ENCODE assay signal across 2 cellular contexts in the genomic region with DNA sequence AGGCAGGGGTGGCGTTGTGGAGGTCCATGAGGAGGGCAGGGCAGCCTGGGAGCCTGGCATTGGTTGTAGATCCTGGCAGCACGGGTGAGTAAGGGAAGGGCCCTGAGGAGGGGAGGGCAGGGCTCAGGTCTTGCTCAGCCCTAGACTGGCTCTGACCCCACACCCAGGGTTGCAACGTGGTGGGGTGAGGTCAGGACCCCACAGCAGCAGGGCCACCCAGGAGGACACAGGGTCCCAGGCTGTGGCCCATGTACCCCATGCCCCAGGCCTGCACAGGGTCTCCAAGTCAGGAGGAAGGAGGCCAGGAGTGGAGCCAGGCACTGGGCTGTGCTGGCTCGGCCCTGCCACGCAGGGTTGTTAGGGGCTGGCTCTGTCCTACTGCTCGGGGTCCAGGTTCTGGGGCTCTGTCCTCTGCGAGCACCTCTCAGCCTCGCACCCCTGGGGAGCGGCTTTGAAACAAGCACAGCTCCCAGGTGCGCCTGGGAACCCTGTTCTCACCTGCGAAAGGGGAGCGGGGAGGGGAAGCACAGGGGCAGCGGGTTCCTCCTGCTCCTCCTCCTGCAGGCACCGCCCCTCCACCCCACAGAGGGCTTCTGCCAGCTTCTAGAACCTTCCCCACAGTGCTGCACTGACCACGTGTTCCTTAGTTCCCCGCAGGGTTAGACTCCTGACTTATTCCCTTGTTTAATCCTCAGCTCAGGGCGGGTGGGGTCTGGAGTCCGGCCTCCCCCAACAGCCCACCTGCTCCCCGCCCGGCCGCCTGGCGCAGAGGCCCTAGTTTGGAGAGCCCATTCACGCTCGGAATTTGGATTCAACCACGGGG.
TF ChIP-seq lines count a peak whose summit lies in the region.

No MANE protein-coding gene starts in this region.

TF ChIP-seq in GM23338, 12 proteins besides CTCF, POLR2A, EP300 and RAD21 (continues in another document):
- TF ChIP-seq, protein P1, sequence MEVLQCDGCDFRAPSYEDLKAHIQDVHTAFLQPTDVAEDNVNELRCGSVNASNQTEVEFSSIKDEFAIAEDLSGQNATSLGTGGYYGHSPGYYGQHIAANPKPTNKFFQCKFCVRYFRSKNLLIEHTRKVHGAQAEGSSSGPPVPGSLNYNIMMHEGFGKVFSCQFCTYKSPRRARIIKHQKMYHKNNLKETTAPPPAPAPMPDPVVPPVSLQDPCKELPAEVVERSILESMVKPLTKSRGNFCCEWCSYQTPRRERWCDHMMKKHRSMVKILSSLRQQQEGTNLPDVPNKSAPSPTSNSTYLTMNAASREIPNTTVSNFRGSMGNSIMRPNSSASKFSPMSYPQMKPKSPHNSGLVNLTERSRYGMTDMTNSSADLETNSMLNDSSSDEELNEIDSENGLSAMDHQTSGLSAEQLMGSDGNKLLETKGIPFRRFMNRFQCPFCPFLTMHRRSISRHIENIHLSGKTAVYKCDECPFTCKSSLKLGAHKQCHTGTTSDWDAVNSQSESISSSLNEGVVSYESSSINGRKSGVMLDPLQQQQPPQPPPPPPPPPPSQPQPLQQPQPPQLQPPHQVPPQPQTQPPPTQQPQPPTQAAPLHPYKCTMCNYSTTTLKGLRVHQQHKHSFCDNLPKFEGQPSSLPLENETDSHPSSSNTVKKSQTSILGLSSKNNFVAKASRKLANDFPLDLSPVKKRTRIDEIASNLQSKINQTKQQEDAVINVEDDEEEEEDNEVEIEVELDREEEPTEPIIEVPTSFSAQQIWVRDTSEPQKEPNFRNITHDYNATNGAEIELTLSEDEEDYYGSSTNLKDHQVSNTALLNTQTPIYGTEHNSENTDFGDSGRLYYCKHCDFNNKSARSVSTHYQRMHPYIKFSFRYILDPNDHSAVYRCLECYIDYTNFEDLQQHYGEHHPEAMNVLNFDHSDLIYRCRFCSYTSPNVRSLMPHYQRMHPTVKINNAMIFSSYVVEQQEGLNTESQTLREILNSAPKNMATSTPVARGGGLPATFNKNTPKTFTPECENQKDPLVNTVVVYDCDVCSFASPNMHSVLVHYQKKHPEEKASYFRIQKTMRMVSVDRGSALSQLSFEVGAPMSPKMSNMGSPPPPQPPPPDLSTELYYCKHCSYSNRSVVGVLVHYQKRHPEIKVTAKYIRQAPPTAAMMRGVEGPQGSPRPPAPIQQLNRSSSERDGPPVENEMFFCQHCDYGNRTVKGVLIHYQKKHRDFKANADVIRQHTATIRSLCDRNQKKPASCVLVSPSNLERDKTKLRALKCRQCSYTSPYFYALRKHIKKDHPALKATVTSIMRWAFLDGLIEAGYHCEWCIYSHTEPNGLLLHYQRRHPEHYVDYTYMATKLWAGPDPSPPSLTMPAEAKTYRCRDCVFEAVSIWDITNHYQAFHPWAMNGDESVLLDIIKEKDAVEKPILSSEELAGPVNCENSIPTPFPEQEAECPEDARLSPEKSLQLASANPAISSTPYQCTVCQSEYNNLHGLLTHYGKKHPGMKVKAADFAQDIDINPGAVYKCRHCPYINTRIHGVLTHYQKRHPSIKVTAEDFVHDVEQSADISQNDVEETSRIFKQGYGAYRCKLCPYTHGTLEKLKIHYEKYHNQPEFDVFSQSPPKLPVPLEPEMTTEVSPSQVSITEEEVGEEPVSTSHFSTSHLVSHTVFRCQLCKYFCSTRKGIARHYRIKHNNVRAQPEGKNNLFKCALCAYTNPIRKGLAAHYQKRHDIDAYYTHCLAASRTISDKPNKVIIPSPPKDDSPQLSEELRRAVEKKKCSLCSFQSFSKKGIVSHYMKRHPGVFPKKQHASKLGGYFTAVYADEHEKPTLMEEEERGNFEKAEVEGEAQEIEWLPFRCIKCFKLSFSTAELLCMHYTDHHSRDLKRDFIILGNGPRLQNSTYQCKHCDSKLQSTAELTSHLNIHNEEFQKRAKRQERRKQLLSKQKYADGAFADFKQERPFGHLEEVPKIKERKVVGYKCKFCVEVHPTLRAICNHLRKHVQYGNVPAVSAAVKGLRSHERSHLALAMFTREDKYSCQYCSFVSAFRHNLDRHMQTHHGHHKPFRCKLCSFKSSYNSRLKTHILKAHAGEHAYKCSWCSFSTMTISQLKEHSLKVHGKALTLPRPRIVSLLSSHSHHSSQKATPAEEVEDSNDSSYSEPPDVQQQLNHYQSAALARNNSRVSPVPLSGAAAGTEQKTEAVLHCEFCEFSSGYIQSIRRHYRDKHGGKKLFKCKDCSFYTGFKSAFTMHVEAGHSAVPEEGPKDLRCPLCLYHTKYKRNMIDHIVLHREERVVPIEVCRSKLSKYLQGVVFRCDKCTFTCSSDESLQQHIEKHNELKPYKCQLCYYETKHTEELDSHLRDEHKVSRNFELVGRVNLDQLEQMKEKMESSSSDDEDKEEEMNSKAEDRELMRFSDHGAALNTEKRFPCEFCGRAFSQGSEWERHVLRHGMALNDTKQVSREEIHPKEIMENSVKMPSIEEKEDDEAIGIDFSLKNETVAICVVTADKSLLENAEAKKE (CRISPR knock-in tag; IDR thresholded peaks at IDR 0.05) = no peak
- TF ChIP-seq EZH2 (IDR thresholded peaks at IDR 0.05; ENCODE audit: low read depth, unreplicated experiment) (no peak), STAT1 (IDR thresholded peaks at IDR 0.05; ENCODE audit: unreplicated experiment) (no peak), CREB1 (CRISPR knock-in tag; IDR thresholded peaks at IDR 0.05; ENCODE audit: low read depth) (no peak), ZNF331 (CRISPR knock-in tag; IDR thresholded peaks at IDR 0.05; ENCODE audit: low read depth) (no peak), JUNB (IDR thresholded peaks at IDR 0.05; ENCODE audit: unreplicated experiment) (no peak), ZNF114 (CRISPR knock-in tag; IDR thresholded peaks at IDR 0.05) (no peak), EZH2phosphoT487 (IDR thresholded peaks at IDR 0.05; ENCODE audit: unreplicated experiment) (no peak), POLR2AphosphoS5 (IDR thresholded peaks at IDR 0.05; ENCODE audit: low read depth) (no peak), NANOG (IDR thresholded peaks at IDR 0.05; ENCODE audit: borderline replicate concordance) (no peak)
- TF ChIP-seq, protein P2, sequence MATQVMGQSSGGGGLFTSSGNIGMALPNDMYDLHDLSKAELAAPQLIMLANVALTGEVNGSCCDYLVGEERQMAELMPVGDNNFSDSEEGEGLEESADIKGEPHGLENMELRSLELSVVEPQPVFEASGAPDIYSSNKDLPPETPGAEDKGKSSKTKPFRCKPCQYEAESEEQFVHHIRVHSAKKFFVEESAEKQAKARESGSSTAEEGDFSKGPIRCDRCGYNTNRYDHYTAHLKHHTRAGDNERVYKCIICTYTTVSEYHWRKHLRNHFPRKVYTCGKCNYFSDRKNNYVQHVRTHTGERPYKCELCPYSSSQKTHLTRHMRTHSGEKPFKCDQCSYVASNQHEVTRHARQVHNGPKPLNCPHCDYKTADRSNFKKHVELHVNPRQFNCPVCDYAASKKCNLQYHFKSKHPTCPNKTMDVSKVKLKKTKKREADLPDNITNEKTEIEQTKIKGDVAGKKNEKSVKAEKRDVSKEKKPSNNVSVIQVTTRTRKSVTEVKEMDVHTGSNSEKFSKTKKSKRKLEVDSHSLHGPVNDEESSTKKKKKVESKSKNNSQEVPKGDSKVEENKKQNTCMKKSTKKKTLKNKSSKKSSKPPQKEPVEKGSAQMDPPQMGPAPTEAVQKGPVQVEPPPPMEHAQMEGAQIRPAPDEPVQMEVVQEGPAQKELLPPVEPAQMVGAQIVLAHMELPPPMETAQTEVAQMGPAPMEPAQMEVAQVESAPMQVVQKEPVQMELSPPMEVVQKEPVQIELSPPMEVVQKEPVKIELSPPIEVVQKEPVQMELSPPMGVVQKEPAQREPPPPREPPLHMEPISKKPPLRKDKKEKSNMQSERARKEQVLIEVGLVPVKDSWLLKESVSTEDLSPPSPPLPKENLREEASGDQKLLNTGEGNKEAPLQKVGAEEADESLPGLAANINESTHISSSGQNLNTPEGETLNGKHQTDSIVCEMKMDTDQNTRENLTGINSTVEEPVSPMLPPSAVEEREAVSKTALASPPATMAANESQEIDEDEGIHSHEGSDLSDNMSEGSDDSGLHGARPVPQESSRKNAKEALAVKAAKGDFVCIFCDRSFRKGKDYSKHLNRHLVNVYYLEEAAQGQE (IDR thresholded peaks at IDR 0.05; ENCODE audit: unreplicated experiment) = no peak

TF ChIP-seq in K562, 482 proteins besides CTCF, POLR2A, EP300 and RAD21 (continues in another document):
- TF ChIP-seq, protein P3, sequence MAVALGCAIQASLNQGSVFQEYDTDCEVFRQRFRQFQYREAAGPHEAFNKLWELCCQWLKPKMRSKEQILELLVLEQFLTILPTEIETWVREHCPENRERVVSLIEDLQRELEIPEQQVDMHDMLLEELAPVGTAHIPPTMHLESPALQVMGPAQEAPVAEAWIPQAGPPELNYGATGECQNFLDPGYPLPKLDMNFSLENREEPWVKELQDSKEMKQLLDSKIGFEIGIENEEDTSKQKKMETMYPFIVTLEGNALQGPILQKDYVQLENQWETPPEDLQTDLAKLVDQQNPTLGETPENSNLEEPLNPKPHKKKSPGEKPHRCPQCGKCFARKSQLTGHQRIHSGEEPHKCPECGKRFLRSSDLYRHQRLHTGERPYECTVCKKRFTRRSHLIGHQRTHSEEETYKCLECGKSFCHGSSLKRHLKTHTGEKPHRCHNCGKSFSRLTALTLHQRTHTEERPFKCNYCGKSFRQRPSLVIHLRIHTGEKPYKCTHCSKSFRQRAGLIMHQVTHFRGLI (CRISPR knock-in tag; IDR thresholded peaks at IDR 0.05) = no peak
- TF ChIP-seq POLR2AphosphoS2 (IDR thresholded peaks at IDR 0.05; ENCODE audit: low read length) (no peak), ZNF699 (CRISPR knock-in tag; IDR thresholded peaks at IDR 0.05; ENCODE audit: insufficient replicate concordance) (no peak), JUND (IDR thresholded peaks at IDR 0.05; ENCODE audit: borderline replicate concordance, low read depth, low read length) (no peak), JUND (tag; IDR thresholded peaks at IDR 0.05; ENCODE audit: borderline replicate concordance, low read depth, low read length) (no peak), BRD9 (IDR thresholded peaks at IDR 0.05; ENCODE audit: low read depth, partially characterized antibody) (no peak), ZFP1 (CRISPR knock-in tag; IDR thresholded peaks at IDR 0.05) (no peak), NFE2 (IDR thresholded peaks at IDR 0.05; ENCODE audit: low read depth) (no peak), MYC (IDR thresholded peaks at IDR 0.05; ENCODE audit: low read depth, low read length) (no peak), MYC (CRISPR knock-in tag; IDR thresholded peaks at IDR 0.05; ENCODE audit: borderline replicate concordance, low read depth) (no peak), ZNF347 (CRISPR knock-in tag; IDR thresholded peaks at IDR 0.05; ENCODE audit: low read depth) (no peak), POLR3A (IDR thresholded peaks at IDR 0.05; ENCODE audit: borderline replicate concordance, extremely low read depth, insufficient read depth, insufficient read length) (no peak), SUPT5H (IDR thresholded peaks at IDR 0.05) (no peak), HOXB6 (CRISPR knock-in tag; IDR thresholded peaks at IDR 0.05; ENCODE audit: borderline replicate concordance) (no peak)
- TF ChIP-seq, protein P4, sequence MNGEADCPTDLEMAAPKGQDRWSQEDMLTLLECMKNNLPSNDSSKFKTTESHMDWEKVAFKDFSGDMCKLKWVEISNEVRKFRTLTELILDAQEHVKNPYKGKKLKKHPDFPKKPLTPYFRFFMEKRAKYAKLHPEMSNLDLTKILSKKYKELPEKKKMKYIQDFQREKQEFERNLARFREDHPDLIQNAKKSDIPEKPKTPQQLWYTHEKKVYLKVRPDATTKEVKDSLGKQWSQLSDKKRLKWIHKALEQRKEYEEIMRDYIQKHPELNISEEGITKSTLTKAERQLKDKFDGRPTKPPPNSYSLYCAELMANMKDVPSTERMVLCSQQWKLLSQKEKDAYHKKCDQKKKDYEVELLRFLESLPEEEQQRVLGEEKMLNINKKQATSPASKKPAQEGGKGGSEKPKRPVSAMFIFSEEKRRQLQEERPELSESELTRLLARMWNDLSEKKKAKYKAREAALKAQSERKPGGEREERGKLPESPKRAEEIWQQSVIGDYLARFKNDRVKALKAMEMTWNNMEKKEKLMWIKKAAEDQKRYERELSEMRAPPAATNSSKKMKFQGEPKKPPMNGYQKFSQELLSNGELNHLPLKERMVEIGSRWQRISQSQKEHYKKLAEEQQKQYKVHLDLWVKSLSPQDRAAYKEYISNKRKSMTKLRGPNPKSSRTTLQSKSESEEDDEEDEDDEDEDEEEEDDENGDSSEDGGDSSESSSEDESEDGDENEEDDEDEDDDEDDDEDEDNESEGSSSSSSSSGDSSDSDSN (IDR thresholded peaks at IDR 0.05; ENCODE audit: borderline replicate concordance in 1 of 2, low read depth in 2 of 2, low read length in 2 of 2) = no peak
- TF ChIP-seq, protein P5, sequence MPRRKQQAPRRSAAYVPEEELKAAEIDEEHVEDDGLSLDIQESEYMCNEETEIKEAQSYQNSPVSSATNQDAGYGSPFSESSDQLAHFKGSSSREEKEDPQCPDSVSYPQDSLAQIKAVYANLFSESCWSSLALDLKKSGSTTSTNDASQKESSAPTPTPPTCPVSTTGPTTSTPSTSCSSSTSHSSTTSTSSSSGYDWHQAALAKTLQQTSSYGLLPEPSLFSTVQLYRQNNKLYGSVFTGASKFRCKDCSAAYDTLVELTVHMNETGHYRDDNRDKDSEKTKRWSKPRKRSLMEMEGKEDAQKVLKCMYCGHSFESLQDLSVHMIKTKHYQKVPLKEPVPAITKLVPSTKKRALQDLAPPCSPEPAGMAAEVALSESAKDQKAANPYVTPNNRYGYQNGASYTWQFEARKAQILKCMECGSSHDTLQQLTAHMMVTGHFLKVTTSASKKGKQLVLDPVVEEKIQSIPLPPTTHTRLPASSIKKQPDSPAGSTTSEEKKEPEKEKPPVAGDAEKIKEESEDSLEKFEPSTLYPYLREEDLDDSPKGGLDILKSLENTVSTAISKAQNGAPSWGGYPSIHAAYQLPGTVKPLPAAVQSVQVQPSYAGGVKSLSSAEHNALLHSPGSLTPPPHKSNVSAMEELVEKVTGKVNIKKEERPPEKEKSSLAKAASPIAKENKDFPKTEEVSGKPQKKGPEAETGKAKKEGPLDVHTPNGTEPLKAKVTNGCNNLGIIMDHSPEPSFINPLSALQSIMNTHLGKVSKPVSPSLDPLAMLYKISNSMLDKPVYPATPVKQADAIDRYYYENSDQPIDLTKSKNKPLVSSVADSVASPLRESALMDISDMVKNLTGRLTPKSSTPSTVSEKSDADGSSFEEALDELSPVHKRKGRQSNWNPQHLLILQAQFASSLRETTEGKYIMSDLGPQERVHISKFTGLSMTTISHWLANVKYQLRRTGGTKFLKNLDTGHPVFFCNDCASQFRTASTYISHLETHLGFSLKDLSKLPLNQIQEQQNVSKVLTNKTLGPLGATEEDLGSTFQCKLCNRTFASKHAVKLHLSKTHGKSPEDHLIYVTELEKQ (CRISPR knock-in tag; IDR thresholded peaks at IDR 0.05) = no peak
- TF ChIP-seq, protein P6, sequence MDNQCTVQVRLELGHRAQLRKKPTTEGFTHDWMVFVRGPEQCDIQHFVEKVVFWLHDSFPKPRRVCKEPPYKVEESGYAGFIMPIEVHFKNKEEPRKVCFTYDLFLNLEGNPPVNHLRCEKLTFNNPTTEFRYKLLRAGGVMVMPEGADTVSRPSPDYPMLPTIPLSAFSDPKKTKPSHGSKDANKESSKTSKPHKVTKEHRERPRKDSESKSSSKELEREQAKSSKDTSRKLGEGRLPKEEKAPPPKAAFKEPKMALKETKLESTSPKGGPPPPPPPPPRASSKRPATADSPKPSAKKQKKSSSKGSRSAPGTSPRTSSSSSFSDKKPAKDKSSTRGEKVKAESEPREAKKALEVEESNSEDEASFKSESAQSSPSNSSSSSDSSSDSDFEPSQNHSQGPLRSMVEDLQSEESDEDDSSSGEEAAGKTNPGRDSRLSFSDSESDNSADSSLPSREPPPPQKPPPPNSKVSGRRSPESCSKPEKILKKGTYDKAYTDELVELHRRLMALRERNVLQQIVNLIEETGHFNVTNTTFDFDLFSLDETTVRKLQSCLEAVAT (IDR thresholded peaks at IDR 0.05) = no peak
